26 cellular contexts compared by ENCODE assay signal in genomic region chr5:9787813-9788600, GRCh38.
DNase-seq lines count a peak whose midpoint lies in the region; ATAC-seq, FAIRE-seq and TF ChIP-seq lines count a peak whose summit lies in the region.
"Had no signal": no experiment of that assay in that cellular context is flagged by ENCODE, and none has a peak within 500 bp of the region (broad histone marks: within the 10 kb centered on the region; RNA-seq: fewer than 3 reads in every experiment).

No MANE protein-coding gene starts in this region.

- no peak overlapping the region for H3K27ac Mint-ChIP-seq in Calu3 (ENCODE audit: unreplicated experiment)
- H3K27ac Mint-ChIP-seq: CD8-positive, alpha-beta T cell had no signal

- no TSS peak for BruUV-seq in Calu3 (replicated peaks; lab: Mats Ljungman, UMichigan)

- no peaks in the 10 kb centered on the region for H3K27me3 ChIP-seq in heart right ventricle
- H3K27me3 ChIP-seq: BLaER1 treated with 17β-estradiol and CSF1 and Interleukin-3, amounts not matched to agents 10 nM and 100 nM; Peyer's patch had no signal

- no peaks in the 10 kb centered on the region for H3K36me3 Mint-ChIP-seq in Calu3 (ENCODE audit: insufficient read depth, unreplicated experiment)
- H3K36me3 Mint-ChIP-seq: CD8-positive, alpha-beta T cell had no signal

- no peak for TF ChIP-seq CTCF in AG10803 (conservative IDR thresholded peaks at IDR 0.05; ENCODE audit: low read length)
- no peak for TF ChIP-seq CTCF in choroid plexus epithelial cell (conservative IDR thresholded peaks at IDR 0.05; ENCODE audit: low read depth, low read length)
- TF ChIP-seq CTCF in heart right ventricle (IDR thresholded peaks at IDR 0.05), result no peak
- no peak for TF ChIP-seq CTCF in Calu3 (IDR thresholded peaks at IDR 0.05; ENCODE audit: unreplicated experiment)
- no peak for TF ChIP-seq CTCF in D721Med (IDR thresholded peaks at IDR 0.05; ENCODE audit: insufficient read depth, missing control alignments)

- no peaks in the 10 kb centered on the region for H3K4me1 Mint-ChIP-seq in Calu3 (ENCODE audit: low read depth, unreplicated experiment)

- DNase-seq in AG10803 (ENCODE audit: low read depth) (peak; percentile 39), NCI-H2081 treated with DMSO at 0.1 percent for 48 hours (lab: John Stamatoyannopoulos, UW) (peak; percentile 34), choroid plexus epithelial cell (ENCODE audit: low read depth) (peak; percentile 44), heart right ventricle (peak; percentile 14 to 20), Calu3 (no peak), D721Med (ENCODE audit: insufficient read length, low spot score) (no peak), KG1 (lab: John Stamatoyannopoulos, UW) (no peak)
- DNase-seq in activated T-cell treated with anti-CD3 and anti-CD28 coated beads, Interleukin-2, amount 50 U/mL, for 48 hours, result no peak
- DNase-seq: CD8-positive, alpha-beta T cell; DMS79 treated with DMSO at 0.1 percent for 48 hours; GM23248; HCEC 1CT; IMR-90; Karpas-422; NCI-H1092; NCI-H1436 treated with DMSO at 0.1 percent for 48 hours; NCI-H2029; NCI-H524; NK-92 treated with Interleukin-12 subunit alpha and Interleukin-12 subunit beta, amount 100 ng/mL, for 24 hours; Peyer's patch had no signal

- H3K4me1 ChIP-seq in heart right ventricle, result peaks cover 0 to 14% (median 0%) of the 10 kb centered on the region in 9 donors
- H3K4me1 ChIP-seq: A549, Peyer's patch had no signal

- FAIRE-seq in D721Med (lab: Jason Lieb, UNC), result no peak
- FAIRE-seq: A549, GM19239, HTR-8/SVneo had no signal

- CTCF ChIA-PET in Calu3 (lab: Charles Lee), result no interaction called here

- intact Hi-C loops in heart right ventricle (cut with DNase I) (no loop called here), Calu3 (cut with micrococcal nuclease; ENCODE audit: unreplicated experiment) (no loop called here)

- peaks cover 16% of the 10 kb centered on the region for H3K27me3 Mint-ChIP-seq in Calu3 (ENCODE audit: unreplicated experiment)

- H3K9me3 ChIP-seq in heart right ventricle, result no peaks in the 10 kb centered on the region
- H3K9me3 ChIP-seq: A549; BLaER1 treated with 17β-estradiol and CSF1 and Interleukin-3, amounts not matched to agents 10 nM and 100 nM; Peyer's patch had no signal

- H3K27ac ChIP-seq in heart right ventricle, result no peak overlapping the region
- H3K27ac ChIP-seq: A549; BLaER1 treated with 17β-estradiol and CSF1 and Interleukin-3, amounts not matched to agents 10 nM and 100 nM; GM23248; HL-60; Peyer's patch; SK-N-MC had no signal

- H3K36me3 ChIP-seq in heart right ventricle, result no peaks in the 10 kb centered on the region
- H3K36me3 ChIP-seq: BLaER1 treated with 17β-estradiol and CSF1 and Interleukin-3, amounts not matched to agents 10 nM and 100 nM; Peyer's patch had no signal

- ATAC-seq in heart right ventricle, result peak; percentile 51 to 87 (median 66)
- ATAC-seq: A549; CD8-positive, alpha-beta T cell had no signal

- H3K4me3 Mint-ChIP-seq in Calu3 (ENCODE audit: low read depth, unreplicated experiment), result no peak overlapping the region
- H3K4me3 Mint-ChIP-seq: CD8-positive, alpha-beta T cell had no signal

- WGBS in heart right ventricle, 2 donors, result 24 to 28% methylated on average over 8 of the region's 8 CpGs

- no peaks in the 10 kb centered on the region for H3K9me3 Mint-ChIP-seq in Calu3 (ENCODE audit: low read depth, unreplicated experiment)

- H3K4me3 ChIP-seq in AG10803 (ENCODE audit: low read length), result no peak overlapping the region
- no peak overlapping the region for H3K4me3 ChIP-seq in choroid plexus epithelial cell (ENCODE audit: low read depth, low read length)
- H3K4me3 ChIP-seq in heart right ventricle, result no peak overlapping the region
- H3K4me3 ChIP-seq: A549; BLaER1 treated with 17β-estradiol and CSF1 and Interleukin-3, amounts not matched to agents 10 nM and 100 nM; GM23248; Peyer's patch; SK-N-MC had no signal

Comparison
In these comparisons a context has a peak if more than half of its experiments do, and no peak if none do; other contexts are left out.
1. DNase-seq: peak in AG10803 (single experiment), NCI-H2081 treated with DMSO at 0.1 percent for 48 hours (single experiment), choroid plexus epithelial cell (single experiment) and heart right ventricle (2 of 2); none in Calu3 (single experiment), activated T-cell treated with anti-CD3 and anti-CD28 coated beads, Interleukin-2, amount 50 U/mL, for 48 hours (0 of 2), D721Med (single experiment) and KG1 (single experiment).